In the genomic region with DNA sequence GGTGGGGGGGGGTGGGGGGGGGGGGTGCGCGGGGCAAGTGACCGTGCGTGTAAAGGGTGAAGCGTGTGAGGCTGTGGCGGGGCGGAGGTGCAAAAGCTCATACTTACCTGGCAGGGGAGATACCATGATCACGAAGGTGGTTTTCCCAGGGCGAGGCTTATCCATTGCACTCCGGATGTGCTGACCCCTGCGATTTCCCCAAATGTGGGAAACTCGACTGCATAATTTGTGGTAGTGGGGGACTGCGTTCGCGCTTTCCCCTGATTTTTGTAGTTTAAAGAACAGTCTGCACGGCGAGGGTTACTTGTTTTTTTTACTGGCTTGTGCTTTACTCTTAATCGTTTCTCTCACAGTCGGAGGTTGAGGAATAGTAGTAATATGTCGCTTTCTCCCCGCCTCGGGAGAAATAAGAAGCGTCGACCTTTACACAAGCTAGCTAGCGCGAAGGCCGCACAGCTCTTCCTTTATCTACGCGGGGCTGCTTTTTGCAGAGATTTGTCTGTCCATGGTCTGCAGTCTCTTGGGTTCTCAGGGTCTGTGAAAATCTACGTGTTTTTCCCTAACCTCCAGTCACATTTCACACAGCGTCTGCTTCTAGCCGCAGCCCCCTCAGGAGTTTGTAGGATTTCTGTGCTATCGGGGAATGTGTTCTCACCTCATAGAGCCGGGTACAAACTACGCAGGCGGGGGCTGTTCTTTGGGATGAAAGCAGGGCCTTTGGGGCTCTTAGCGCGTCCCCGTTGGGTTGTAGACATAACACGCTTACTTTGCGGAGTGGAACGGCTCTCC, we compare ENCODE assay signal across 8 cellular contexts.
DNase-seq lines count a peak whose midpoint lies in the region; TF ChIP-seq lines count a peak whose summit lies in the region.
"Not testable (repeated sequence)": the region's sequence is repeated elsewhere in the genome, so short reads cannot be mapped to it uniquely, and the experiment has no call there.

No MANE protein-coding gene starts in this region.

- CTCF ChIA-PET in activated naive CD4-positive, alpha-beta T cell treated with anti-CD3 and anti-CD28 coated beads for 36 hours (lab: Charles Lee), result not testable (repeated sequence)

- H3K4me1 ChIP-seq in SJSA1 (replicated peaks), result not testable (repeated sequence)

- not testable (repeated sequence) for H3K27me3 ChIP-seq in SJSA1 (replicated peaks)

- H3K9me3 ChIP-seq in SJSA1 (replicated peaks), result not testable (repeated sequence)

- not testable (repeated sequence) for TF ChIP-seq CTCF in HFF-Myc (IDR thresholded peaks at IDR 0.05; ENCODE audit: low read depth, low read length, missing control alignments)

- peaks cover 23% of the 10 kb centered on the region for H3K4me1 Mint-ChIP-seq in activated naive CD4-positive, alpha-beta T cell treated with anti-CD3 and anti-CD28 coated beads for 36 hours (ENCODE audit: low read depth)

- not testable (repeated sequence) for H3K9me3 Mint-ChIP-seq in activated naive CD4-positive, alpha-beta T cell treated with anti-CD3 and anti-CD28 coated beads for 36 hours

- H3K4me3 Mint-ChIP-seq in activated naive CD4-positive, alpha-beta T cell treated with anti-CD3 and anti-CD28 coated beads for 36 hours, result peak overlapping the region; percentile 78

- peak; percentile 97 for DNase-seq in GM04503 (ENCODE audit: low read depth)
- DNase-seq in HFF-Myc (ENCODE audit: extremely low read depth, low read depth), result peak; percentile 97
- peak; percentile 100 for DNase-seq in MV-4-11 (lab: John Stamatoyannopoulos, UW)
- peak; percentile 92 to 98 for DNase-seq in SJSA1 (ENCODE audit: low read depth in 1 of 2, low spot score in 2 of 2)
- peak; percentile 78 for DNase-seq in activated naive CD4-positive, alpha-beta T cell treated with anti-CD3 and anti-CD28 coated beads for 36 hours
- peak; percentile 53 for DNase-seq in germinal center (ENCODE audit: low spot score)
- peak; percentile 73 for DNase-seq in occipital lobe (lab: John Stamatoyannopoulos, UW)

- not testable (repeated sequence) for H3K27me3 Mint-ChIP-seq in activated naive CD4-positive, alpha-beta T cell treated with anti-CD3 and anti-CD28 coated beads for 36 hours (ENCODE audit: low read depth)

- H3K4me3 ChIP-seq in HFF-Myc (replicated peaks; ENCODE audit: low read depth, low read length); SJSA1: not testable (repeated sequence)

- peak overlapping the region; percentile 98 for H3K27ac Mint-ChIP-seq in activated naive CD4-positive, alpha-beta T cell treated with anti-CD3 and anti-CD28 coated beads for 36 hours

- H3K36me3 Mint-ChIP-seq in activated naive CD4-positive, alpha-beta T cell treated with anti-CD3 and anti-CD28 coated beads for 36 hours (ENCODE audit: low read depth), result not testable (repeated sequence)

- not testable (repeated sequence) for H3K36me3 ChIP-seq in SJSA1

- H3K27ac ChIP-seq in SJSA1, result peak overlapping the region; percentile 89
- H3K27ac ChIP-seq in temporal lobe (ENCODE audit: low read depth, low read length), result peak overlapping the region; percentile 78

- intact Hi-C loops in activated naive CD4-positive, alpha-beta T cell treated with anti-CD3 and anti-CD28 coated beads for 36 hours (cut with micrococcal nuclease), result loop anchor here (10.0 kb wide), 1 partner anchor 708 kb away; no protein-coding TSS in a partner anchor
